Comparison of ENCODE assay signal across 1 cellular context in genomic region chr19:8513687-8514504, GRCh38.
TF ChIP-seq lines count a peak whose summit lies in the region.

A gene with protein sequence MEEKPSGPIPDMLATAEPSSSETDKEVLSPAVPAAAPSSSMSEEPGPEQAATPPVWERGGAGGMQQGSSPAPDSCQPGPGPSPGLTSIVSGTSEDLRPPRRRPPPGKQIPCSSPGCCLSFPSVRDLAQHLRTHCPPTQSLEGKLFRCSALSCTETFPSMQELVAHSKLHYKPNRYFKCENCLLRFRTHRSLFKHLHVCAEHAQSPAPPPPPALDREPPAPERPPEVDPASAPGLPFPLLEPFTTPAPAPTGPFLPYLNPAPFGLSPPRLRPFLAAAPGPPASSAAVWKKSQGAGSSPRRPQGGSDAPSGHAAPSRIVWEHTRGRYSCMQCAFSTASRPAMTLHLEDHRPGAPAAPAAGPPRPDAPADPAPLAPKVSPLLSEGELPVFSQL (minus strand): TSS chr19:8514167. CDS start chr19:8514046, 121 bp downstream.

TF ChIP-seq in GM12878, 131 proteins besides CTCF, POLR2A, EP300 and RAD21 (continued from another document and continues in another):
- TF ChIP-seq, protein P1, sequence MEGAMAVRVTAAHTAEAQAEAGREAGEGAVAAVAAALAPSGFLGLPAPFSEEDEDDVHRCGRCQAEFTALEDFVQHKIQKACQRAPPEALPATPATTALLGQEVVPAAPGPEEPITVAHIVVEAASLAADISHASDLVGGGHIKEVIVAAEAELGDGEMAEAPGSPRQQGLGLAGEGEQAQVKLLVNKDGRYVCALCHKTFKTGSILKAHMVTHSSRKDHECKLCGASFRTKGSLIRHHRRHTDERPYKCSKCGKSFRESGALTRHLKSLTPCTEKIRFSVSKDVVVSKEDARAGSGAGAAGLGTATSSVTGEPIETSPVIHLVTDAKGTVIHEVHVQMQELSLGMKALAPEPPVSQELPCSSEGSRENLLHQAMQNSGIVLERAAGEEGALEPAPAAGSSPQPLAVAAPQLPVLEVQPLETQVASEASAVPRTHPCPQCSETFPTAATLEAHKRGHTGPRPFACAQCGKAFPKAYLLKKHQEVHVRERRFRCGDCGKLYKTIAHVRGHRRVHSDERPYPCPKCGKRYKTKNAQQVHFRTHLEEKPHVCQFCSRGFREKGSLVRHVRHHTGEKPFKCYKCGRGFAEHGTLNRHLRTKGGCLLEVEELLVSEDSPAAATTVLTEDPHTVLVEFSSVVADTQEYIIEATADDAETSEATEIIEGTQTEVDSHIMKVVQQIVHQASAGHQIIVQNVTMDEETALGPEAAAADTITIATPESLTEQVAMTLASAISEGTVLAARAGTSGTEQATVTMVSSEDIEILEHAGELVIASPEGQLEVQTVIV (IDR thresholded peaks at IDR 0.05; ENCODE audit: borderline replicate concordance, partially characterized antibody) = peak; percentile 76
- TF ChIP-seq CREB1 (IDR thresholded peaks at IDR 0.05; ENCODE audit: low read depth) = peak; percentile 84
- peak; percentile 78 for TF ChIP-seq ELK1 (IDR thresholded peaks at IDR 0.05; ENCODE audit: low read depth, low read length)
- peak; percentile 9; the same call in 1 of the 2 replicates for TF ChIP-seq MAX (IDR thresholded peaks at IDR 0.05; ENCODE audit: low read depth, low read length)
- TF ChIP-seq, protein P2, sequence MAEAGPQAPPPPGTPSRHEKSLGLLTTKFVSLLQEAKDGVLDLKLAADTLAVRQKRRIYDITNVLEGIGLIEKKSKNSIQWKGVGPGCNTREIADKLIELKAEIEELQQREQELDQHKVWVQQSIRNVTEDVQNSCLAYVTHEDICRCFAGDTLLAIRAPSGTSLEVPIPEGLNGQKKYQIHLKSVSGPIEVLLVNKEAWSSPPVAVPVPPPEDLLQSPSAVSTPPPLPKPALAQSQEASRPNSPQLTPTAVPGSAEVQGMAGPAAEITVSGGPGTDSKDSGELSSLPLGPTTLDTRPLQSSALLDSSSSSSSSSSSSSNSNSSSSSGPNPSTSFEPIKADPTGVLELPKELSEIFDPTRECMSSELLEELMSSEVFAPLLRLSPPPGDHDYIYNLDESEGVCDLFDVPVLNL (IDR thresholded peaks at IDR 0.05; ENCODE audit: low read depth, low read length) = no peak
- TF ChIP-seq MXI1 (IDR thresholded peaks at IDR 0.05; ENCODE audit: low read depth, low read length) = peak; percentile 63
- TF ChIP-seq KLF5 (IDR thresholded peaks at IDR 0.05; ENCODE audit: partially characterized antibody) = peak; percentile 41
- peak; percentile 58; the same call in 1 of the 2 replicates for TF ChIP-seq SMAD5 (IDR thresholded peaks at IDR 0.05; ENCODE audit: low read depth)
- TF ChIP-seq TBL1XR1 (IDR thresholded peaks at IDR 0.05; ENCODE audit: low read depth, low read length) = no peak
- no peak for TF ChIP-seq MTA3 (IDR thresholded peaks at IDR 0.05; ENCODE audit: borderline replicate concordance, low read length)
- TF ChIP-seq EZH2 (IDR thresholded peaks at IDR 0.05; ENCODE audit: borderline replicate concordance, control insufficient read depth, low read depth, low read length) = no peak
- no peak for TF ChIP-seq SREBF2 (IDR thresholded peaks at IDR 0.05; ENCODE audit: low read length)
- TF ChIP-seq, protein P3, sequence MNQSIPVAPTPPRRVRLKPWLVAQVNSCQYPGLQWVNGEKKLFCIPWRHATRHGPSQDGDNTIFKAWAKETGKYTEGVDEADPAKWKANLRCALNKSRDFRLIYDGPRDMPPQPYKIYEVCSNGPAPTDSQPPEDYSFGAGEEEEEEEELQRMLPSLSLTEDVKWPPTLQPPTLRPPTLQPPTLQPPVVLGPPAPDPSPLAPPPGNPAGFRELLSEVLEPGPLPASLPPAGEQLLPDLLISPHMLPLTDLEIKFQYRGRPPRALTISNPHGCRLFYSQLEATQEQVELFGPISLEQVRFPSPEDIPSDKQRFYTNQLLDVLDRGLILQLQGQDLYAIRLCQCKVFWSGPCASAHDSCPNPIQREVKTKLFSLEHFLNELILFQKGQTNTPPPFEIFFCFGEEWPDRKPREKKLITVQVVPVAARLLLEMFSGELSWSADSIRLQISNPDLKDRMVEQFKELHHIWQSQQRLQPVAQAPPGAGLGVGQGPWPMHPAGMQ (IDR thresholded peaks at IDR 0.05; ENCODE audit: borderline replicate concordance) = peak; percentile 64; the same call in 1 of the 2 replicates
- no peak for TF ChIP-seq E2F8 (IDR thresholded peaks at IDR 0.05; ENCODE audit: low read depth, partially characterized antibody)
- no peak for TF ChIP-seq ATF3 (IDR thresholded peaks at IDR 0.05; ENCODE audit: borderline replicate concordance, extremely low read depth, low read depth, low read length)
- TF ChIP-seq, protein P4, sequence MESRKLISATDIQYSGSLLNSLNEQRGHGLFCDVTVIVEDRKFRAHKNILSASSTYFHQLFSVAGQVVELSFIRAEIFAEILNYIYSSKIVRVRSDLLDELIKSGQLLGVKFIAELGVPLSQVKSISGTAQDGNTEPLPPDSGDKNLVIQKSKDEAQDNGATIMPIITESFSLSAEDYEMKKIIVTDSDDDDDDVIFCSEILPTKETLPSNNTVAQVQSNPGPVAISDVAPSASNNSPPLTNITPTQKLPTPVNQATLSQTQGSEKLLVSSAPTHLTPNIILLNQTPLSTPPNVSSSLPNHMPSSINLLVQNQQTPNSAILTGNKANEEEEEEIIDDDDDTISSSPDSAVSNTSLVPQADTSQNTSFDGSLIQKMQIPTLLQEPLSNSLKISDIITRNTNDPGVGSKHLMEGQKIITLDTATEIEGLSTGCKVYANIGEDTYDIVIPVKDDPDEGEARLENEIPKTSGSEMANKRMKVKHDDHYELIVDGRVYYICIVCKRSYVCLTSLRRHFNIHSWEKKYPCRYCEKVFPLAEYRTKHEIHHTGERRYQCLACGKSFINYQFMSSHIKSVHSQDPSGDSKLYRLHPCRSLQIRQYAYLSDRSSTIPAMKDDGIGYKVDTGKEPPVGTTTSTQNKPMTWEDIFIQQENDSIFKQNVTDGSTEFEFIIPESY (IDR thresholded peaks at IDR 0.05) = no peak
- TF ChIP-seq, protein P5, sequence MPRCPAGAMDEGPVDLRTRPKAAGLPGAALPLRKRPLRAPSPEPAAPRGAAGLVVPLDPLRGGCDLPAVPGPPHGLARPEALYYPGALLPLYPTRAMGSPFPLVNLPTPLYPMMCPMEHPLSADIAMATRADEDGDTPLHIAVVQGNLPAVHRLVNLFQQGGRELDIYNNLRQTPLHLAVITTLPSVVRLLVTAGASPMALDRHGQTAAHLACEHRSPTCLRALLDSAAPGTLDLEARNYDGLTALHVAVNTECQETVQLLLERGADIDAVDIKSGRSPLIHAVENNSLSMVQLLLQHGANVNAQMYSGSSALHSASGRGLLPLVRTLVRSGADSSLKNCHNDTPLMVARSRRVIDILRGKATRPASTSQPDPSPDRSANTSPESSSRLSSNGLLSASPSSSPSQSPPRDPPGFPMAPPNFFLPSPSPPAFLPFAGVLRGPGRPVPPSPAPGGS (IDR thresholded peaks at IDR 0.05; ENCODE audit: borderline replicate concordance, insufficient read depth, low read depth, low read length, poor library complexity, severe bottlenecking) = no peak
- no peak for TF ChIP-seq IKZF2 (IDR thresholded peaks at IDR 0.05)
- peak; percentile 78; the same call in 1 of the 2 replicates for TF ChIP-seq NKRF (conservative IDR thresholded peaks at IDR 0.05)
- no peak for TF ChIP-seq HDGF (IDR thresholded peaks at IDR 0.05)
- TF ChIP-seq PML (IDR thresholded peaks at IDR 0.05; ENCODE audit: low read length) = peak; percentile 74; the same call in 1 of the 2 replicates
- TF ChIP-seq ZNF24 (IDR thresholded peaks at IDR 0.05) = no peak
- TF ChIP-seq RBBP5 (conservative IDR thresholded peaks at IDR 0.05) = 0 out of 2 replicates have a peak, but pooled peaks have one; percentile 47
- TF ChIP-seq CEBPB (IDR thresholded peaks at IDR 0.05; ENCODE audit: borderline replicate concordance in 1 of 2, low read depth in 2 of 2, low read length in 2 of 2) = no peak
- TF ChIP-seq YBX1 (IDR thresholded peaks at IDR 0.05) = no peak
- TF ChIP-seq EGR1 (IDR thresholded peaks at IDR 0.05; ENCODE audit: borderline replicate concordance in 1 of 2, low read depth in 2 of 2, low read length in 2 of 2) = peak in 1 of 2 experiments; percentile 64; a peak in 2 of 3 replicates
- TF ChIP-seq IRF4 (IDR thresholded peaks at IDR 0.05; ENCODE audit: low read depth, low read length) = 0 out of 2 replicates have a peak, but pooled peaks have one; percentile 18
- no peak for TF ChIP-seq RAD51 (IDR thresholded peaks at IDR 0.05)
- TF ChIP-seq FOS (IDR thresholded peaks at IDR 0.05; ENCODE audit: borderline replicate concordance, extremely low read depth, insufficient read length) = no peak
- TF ChIP-seq JUNB (IDR thresholded peaks at IDR 0.05) = no peak
- peak; percentile 96 for TF ChIP-seq YY1 (IDR thresholded peaks at IDR 0.05; ENCODE audit: low read depth, low read length)
- TF ChIP-seq TARDBP (IDR thresholded peaks at IDR 0.05; ENCODE audit: borderline replicate concordance) = 0 out of 2 replicates have a peak, but pooled peaks have one; percentile 10
- no peak for TF ChIP-seq FOXM1 (IDR thresholded peaks at IDR 0.05; ENCODE audit: low read depth, low read length)
- TF ChIP-seq STAT1 (conservative IDR thresholded peaks at IDR 0.05) = no peak
- peak; percentile 93 for TF ChIP-seq DPF2 (IDR thresholded peaks at IDR 0.05)
- peak; percentile 95 for TF ChIP-seq POLR2AphosphoS5 (IDR thresholded peaks at IDR 0.05; ENCODE audit: low read length)
- TF ChIP-seq KDM1A (IDR thresholded peaks at IDR 0.05; ENCODE audit: borderline replicate concordance) = no peak
- TF ChIP-seq, protein P6, sequence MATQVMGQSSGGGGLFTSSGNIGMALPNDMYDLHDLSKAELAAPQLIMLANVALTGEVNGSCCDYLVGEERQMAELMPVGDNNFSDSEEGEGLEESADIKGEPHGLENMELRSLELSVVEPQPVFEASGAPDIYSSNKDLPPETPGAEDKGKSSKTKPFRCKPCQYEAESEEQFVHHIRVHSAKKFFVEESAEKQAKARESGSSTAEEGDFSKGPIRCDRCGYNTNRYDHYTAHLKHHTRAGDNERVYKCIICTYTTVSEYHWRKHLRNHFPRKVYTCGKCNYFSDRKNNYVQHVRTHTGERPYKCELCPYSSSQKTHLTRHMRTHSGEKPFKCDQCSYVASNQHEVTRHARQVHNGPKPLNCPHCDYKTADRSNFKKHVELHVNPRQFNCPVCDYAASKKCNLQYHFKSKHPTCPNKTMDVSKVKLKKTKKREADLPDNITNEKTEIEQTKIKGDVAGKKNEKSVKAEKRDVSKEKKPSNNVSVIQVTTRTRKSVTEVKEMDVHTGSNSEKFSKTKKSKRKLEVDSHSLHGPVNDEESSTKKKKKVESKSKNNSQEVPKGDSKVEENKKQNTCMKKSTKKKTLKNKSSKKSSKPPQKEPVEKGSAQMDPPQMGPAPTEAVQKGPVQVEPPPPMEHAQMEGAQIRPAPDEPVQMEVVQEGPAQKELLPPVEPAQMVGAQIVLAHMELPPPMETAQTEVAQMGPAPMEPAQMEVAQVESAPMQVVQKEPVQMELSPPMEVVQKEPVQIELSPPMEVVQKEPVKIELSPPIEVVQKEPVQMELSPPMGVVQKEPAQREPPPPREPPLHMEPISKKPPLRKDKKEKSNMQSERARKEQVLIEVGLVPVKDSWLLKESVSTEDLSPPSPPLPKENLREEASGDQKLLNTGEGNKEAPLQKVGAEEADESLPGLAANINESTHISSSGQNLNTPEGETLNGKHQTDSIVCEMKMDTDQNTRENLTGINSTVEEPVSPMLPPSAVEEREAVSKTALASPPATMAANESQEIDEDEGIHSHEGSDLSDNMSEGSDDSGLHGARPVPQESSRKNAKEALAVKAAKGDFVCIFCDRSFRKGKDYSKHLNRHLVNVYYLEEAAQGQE (IDR thresholded peaks at IDR 0.05; ENCODE audit: low read depth, low read length) = no peak
- peak; percentile 80 for TF ChIP-seq BACH1 (IDR thresholded peaks at IDR 0.05; ENCODE audit: borderline replicate concordance)
- TF ChIP-seq PAX5 (IDR thresholded peaks at IDR 0.05; ENCODE audit: borderline replicate concordance, low read depth, low read length) = no peak
